ENCODE assay signal across 1 cellular context in genomic region chr9:84893360-84894128, GRCh38.
TF ChIP-seq lines count a peak whose summit lies in the region.

No MANE protein-coding gene starts in this region.

TF ChIP-seq in GM23338, 12 proteins besides CTCF, POLR2A, EP300 and RAD21 (continued from another document):
- TF ChIP-seq EZH2phosphoT487 (IDR thresholded peaks at IDR 0.05; ENCODE audit: unreplicated experiment) (no peak), NANOG (IDR thresholded peaks at IDR 0.05; ENCODE audit: borderline replicate concordance) (no peak), STAT1 (IDR thresholded peaks at IDR 0.05; ENCODE audit: unreplicated experiment) (no peak), ZNF114 (CRISPR knock-in tag; IDR thresholded peaks at IDR 0.05) (no peak), ETS1 (IDR thresholded peaks at IDR 0.05) (no peak), POLR2AphosphoS5 (IDR thresholded peaks at IDR 0.05; ENCODE audit: low read depth) (no peak), ZNF331 (CRISPR knock-in tag; IDR thresholded peaks at IDR 0.05; ENCODE audit: low read depth) (no peak), CREB1 (CRISPR knock-in tag; IDR thresholded peaks at IDR 0.05; ENCODE audit: low read depth) (no peak)
- TF ChIP-seq, protein P1, sequence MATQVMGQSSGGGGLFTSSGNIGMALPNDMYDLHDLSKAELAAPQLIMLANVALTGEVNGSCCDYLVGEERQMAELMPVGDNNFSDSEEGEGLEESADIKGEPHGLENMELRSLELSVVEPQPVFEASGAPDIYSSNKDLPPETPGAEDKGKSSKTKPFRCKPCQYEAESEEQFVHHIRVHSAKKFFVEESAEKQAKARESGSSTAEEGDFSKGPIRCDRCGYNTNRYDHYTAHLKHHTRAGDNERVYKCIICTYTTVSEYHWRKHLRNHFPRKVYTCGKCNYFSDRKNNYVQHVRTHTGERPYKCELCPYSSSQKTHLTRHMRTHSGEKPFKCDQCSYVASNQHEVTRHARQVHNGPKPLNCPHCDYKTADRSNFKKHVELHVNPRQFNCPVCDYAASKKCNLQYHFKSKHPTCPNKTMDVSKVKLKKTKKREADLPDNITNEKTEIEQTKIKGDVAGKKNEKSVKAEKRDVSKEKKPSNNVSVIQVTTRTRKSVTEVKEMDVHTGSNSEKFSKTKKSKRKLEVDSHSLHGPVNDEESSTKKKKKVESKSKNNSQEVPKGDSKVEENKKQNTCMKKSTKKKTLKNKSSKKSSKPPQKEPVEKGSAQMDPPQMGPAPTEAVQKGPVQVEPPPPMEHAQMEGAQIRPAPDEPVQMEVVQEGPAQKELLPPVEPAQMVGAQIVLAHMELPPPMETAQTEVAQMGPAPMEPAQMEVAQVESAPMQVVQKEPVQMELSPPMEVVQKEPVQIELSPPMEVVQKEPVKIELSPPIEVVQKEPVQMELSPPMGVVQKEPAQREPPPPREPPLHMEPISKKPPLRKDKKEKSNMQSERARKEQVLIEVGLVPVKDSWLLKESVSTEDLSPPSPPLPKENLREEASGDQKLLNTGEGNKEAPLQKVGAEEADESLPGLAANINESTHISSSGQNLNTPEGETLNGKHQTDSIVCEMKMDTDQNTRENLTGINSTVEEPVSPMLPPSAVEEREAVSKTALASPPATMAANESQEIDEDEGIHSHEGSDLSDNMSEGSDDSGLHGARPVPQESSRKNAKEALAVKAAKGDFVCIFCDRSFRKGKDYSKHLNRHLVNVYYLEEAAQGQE (IDR thresholded peaks at IDR 0.05; ENCODE audit: unreplicated experiment), result no peak
